Comparison of ENCODE assay signal across 8 cellular contexts in the genomic region with DNA sequence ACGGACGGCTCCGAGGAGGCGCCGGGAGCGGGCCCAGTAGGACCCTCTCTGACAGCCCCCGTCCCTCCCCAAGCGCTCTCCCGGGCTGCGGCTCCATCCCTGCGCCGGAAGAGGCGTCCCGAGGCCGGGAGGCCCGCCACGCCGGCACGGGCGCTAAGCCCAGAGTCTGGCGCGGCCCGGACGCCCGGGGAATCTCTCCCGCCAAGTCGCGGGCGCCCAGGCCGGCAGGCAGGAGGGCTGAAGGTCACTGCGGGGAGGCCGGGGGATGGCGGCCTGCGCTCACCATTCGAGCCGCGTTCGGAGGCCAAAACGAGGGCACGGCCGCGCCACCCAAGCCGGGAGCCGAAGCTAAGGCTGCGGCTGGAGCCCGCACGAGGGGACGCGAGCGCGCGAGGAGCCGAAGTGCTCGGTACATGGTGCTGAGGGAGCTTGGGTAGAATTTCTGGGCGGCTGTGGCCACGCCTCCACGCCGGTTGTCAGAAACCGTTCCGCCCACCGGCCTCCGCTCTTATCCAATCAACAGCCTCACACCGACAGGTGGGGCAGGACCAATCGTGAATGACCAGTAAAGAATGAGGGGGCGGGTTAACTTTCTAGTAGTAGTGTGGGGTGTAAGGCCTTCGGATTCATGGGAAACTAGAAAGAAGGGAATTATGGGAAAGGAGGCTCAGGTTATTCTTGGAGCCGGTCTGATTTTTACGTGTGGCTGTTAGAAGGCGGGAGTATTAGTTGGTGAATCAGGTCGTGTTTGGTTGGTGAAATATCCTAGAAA. TPM values are rescaled to one million over a fixed set of nuclear protein-coding genes. Genes with fewer than 3 reads are reported as not detected.
DNase-seq lines count a peak whose midpoint lies in the region; ATAC-seq and TF ChIP-seq lines count a peak whose summit lies in the region.

FH (minus strand) TSS at position 448 of the 772 bp plus-strand sequence; CDS start at position 415, 33 bp downstream.

- H3K4me1 ChIP-seq in testis: peaks cover 11% of the 10 kb centered on the region

- WGBS in testis, 2 donors: 0 to 1% methylated on average over 12 to 58 of the region's 70 CpGs

- no peaks in the 10 kb centered on the region for H3K9me3 ChIP-seq in testis

- DNase-seq in NCI-H1092 treated with DMSO at 0.1 percent for 48 hours (lab: John Stamatoyannopoulos, UW) (peak; percentile 100), SKM-1 (lab: John Stamatoyannopoulos, UW; ENCODE audit: unreplicated experiment) (peak; percentile 100), glomerular visceral epithelial cell (ENCODE audit: extremely low spot score) (peak; percentile 98), omental fat pad (ENCODE audit: low spot score) (peak; percentile 82), testis (peak; percentile 99)
- peak; percentile 84 to 92 for DNase-seq in activated naive CD4-positive, alpha-beta T cell treated with anti-CD3 and anti-CD28 coated beads, Interleukin-2, amount 50 U/mL, for 72 hours (ENCODE audit: low spot score in 2 of 2)

- intact Hi-C loops in testis (cut with DNase I; ENCODE audit: low total_unique reads): no loop called here

- H3K36me3 Mint-ChIP-seq in activated naive CD4-positive, alpha-beta T cell treated with anti-CD3 and anti-CD28 coated beads, Interleukin-2, amount 50 U/mL, for 72 hours: peaks cover 0 to 5% of the 10 kb centered on the region in 2 donors

- no peaks in the 10 kb centered on the region for H3K27me3 ChIP-seq in testis

- H3K4me3 ChIP-seq in GM08714 (ENCODE audit: low read length) (peak within 1 kb of the TSS; percentile 85), testis (peak within 1 kb of the TSS; percentile 86 to 92)

- H3K9me3 Mint-ChIP-seq in activated naive CD4-positive, alpha-beta T cell treated with anti-CD3 and anti-CD28 coated beads, Interleukin-2, amount 50 U/mL, for 72 hours: no peaks in the 10 kb centered on the region

- peak within 1 kb of the TSS; percentile 81 to 90 for H3K27ac ChIP-seq in testis

- H3K27ac Mint-ChIP-seq in activated naive CD4-positive, alpha-beta T cell treated with anti-CD3 and anti-CD28 coated beads, Interleukin-2, amount 50 U/mL, for 72 hours: peak within 1 kb of the TSS in 1 of 2 donors; percentile 72

- TF ChIP-seq CTCF in omental fat pad (IDR thresholded peaks at IDR 0.05) (no peak), testis (IDR thresholded peaks at IDR 0.05) (no peak)

- no peaks in the 10 kb centered on the region for H3K36me3 ChIP-seq in testis (ENCODE audit: low read depth, missing control alignments)

- no peak for TF ChIP-seq POLR2A in testis (IDR thresholded peaks at IDR 0.05)

- peak; percentile 97 for ATAC-seq in HG02610 (IDR thresholded peaks at IDR 0.05; ENCODE audit: unreplicated experiment)
- peak; percentile 97 to 98 for ATAC-seq in activated naive CD4-positive, alpha-beta T cell treated with anti-CD3 and anti-CD28 coated beads, Interleukin-2, amount 50 U/mL, for 72 hours
- ATAC-seq in omental fat pad (ENCODE audit: low FRiP score): peak; percentile 100

RNA-seq across cellular contexts. Expression of gene FH, which starts in this region (rescaled TPM):
- total RNA-seq in activated naive CD4-positive, alpha-beta T cell treated with anti-CD3 and anti-CD28 coated beads, Interleukin-2, amount 50 U/mL, for 72 hours: 10 to 100 TPM; 65.8 to 69.8 TPM
- total RNA-seq in omental fat pad (10 to 100 TPM; 28.5 to 61.6 (median 47.0) TPM), testis (10 to 100 TPM; 39.7 to 54.6 TPM)
- polyA plus RNA-seq in testis (ENCODE audit: insufficient read depth, low read depth, low replicate concordance): 86.0 TPM

Comparison
In these comparisons a context has a peak if more than half of its experiments do, and no peak if none do; other contexts are left out.
1. Peak in every context shown above with its lines: DNase-seq, ATAC-seq, H3K4me3 ChIP-seq and H3K27ac ChIP-seq.